In genomic region chr19:40716031-40716654, GRCh38 we compare ENCODE assay signal across 8 cellular contexts. TPM values are rescaled to one million over a fixed set of nuclear protein-coding genes. Genes with fewer than 3 reads are reported as not detected.
DNase-seq lines count a peak whose midpoint lies in the region; ATAC-seq and TF ChIP-seq lines count a peak whose summit lies in the region.

No MANE protein-coding gene starts in this region.

- TF ChIP-seq CTCF in WI38 (IDR thresholded peaks at IDR 0.05; ENCODE audit: low read depth, low read length), result no peak

- 3 to 4% methylated on average over 9 of the region's 12 CpGs for WGBS in mesodermal cell (ENCODE audit: insufficient coverage in 2 of 2), 2 experiments

- intact Hi-C loops in Right ventricle myocardium superior (cut with DNase I), result no loop called here
- intact Hi-C loops in cardiac septum (cut with DNase I), result loop anchor here (1.0 to 10.0 kb wide), 5 partner anchors 53 to 1301 kb away; partner anchors contain the start of genes LTBP4, PLEKHG2 and SERTAD3

- no peak for ATAC-seq in Right ventricle myocardium superior (ENCODE audit: poor library complexity)

- H3K4me3 ChIP-seq in WI38 (ENCODE audit: low read depth, low read length) (peak overlapping the region; percentile 72), mesodermal cell (ENCODE audit: extremely low read depth, insufficient read depth, low read length, poor library complexity, severe bottlenecking) (peak overlapping the region; percentile 76)

- peaks cover 17% of the 10 kb centered on the region for H3K4me1 ChIP-seq in mesodermal cell (ENCODE audit: control insufficient read depth, insufficient read depth, low read length, poor library complexity, severe bottlenecking)

- peaks cover 25% of the 10 kb centered on the region for H3K36me3 ChIP-seq in mesodermal cell (ENCODE audit: control insufficient read depth, insufficient read depth, low read length)

- DNase-seq in Right ventricle myocardium superior, result peak; percentile 65
- DNase-seq in cardiac septum (ENCODE audit: low spot score), result no peak
- DNase-seq in stimulated activated CD8-positive, alpha-beta memory T cell treated with anti-CD3 and anti-CD28 coated beads, Interleukin-4, amount 100 ng/mL, for 1 hour (ENCODE audit: low read depth in 2 of 2, low spot score in 1 of 2), result peak; percentile 54 to 60
- no peak for DNase-seq in AG08395 (ENCODE audit: low spot score)
- no peak for DNase-seq in NCI-H2081 treated with DMSO at 0.1 percent for 48 hours (lab: John Stamatoyannopoulos, UW)

- H3K27ac ChIP-seq in cingulate gyrus (ENCODE audit: low read depth, low read length) (peak overlapping the region; percentile 97), mesodermal cell (ENCODE audit: low read depth, low read length, severe bottlenecking) (peak overlapping the region; percentile 99)

- H3K9me3 ChIP-seq in mesodermal cell (ENCODE audit: control insufficient read depth, low read length), result no peaks in the 10 kb centered on the region

RNA-seq across cellular contexts. Expression of gene COQ8B, which starts 0.5 kb away (rescaled TPM):
- total RNA-seq in Right ventricle myocardium superior (36.1 TPM), cardiac septum (18.1 TPM)
- polyA plus RNA-seq in mesodermal cell (2013, experiment 1 of 2), result 28.6 TPM
- 31.7 TPM for polyA plus RNA-seq in mesodermal cell (2013, experiment 2 of 2)

RNA-seq across cellular contexts. Expression of gene ITPKC, which starts 0.8 kb away (rescaled TPM):
- total RNA-seq in Right ventricle myocardium superior, result 14.7 TPM
- total RNA-seq in cardiac septum, result 10.0 TPM
- 11.5 TPM for polyA plus RNA-seq in mesodermal cell (2013, experiment 1 of 2)
- polyA plus RNA-seq in mesodermal cell (2013, experiment 2 of 2), result 9.0 TPM

RNA-seq across cellular contexts. Expression of gene NUMBL, which starts 25.7 kb away (rescaled TPM):
- 13.5 TPM for total RNA-seq in Right ventricle myocardium superior
- total RNA-seq in cardiac septum, result 20.7 TPM
- polyA plus RNA-seq in mesodermal cell (2013, experiment 1 of 2), result 28.6 TPM
- polyA plus RNA-seq in mesodermal cell (2013, experiment 2 of 2), result 28.4 TPM

RNA-seq across cellular contexts. Expression of gene ACTMAP, which starts 34.1 kb away (rescaled TPM):
- total RNA-seq in Right ventricle myocardium superior (5.2 TPM), cardiac septum (9.2 TPM)
- 17.0 TPM for polyA plus RNA-seq in mesodermal cell (2013, experiment 1 of 2)
- 18.0 TPM for polyA plus RNA-seq in mesodermal cell (2013, experiment 2 of 2)

RNA-seq across cellular contexts. Expression of gene SNRPA, which starts 34.9 kb away (rescaled TPM):
- total RNA-seq in Right ventricle myocardium superior (27.7 TPM), cardiac septum (32.9 TPM)
- polyA plus RNA-seq in mesodermal cell (2013, experiment 1 of 2), result 157 TPM
- polyA plus RNA-seq in mesodermal cell (2013, experiment 2 of 2), result 138 TPM

Comparison
In these comparisons a context has a peak if more than half of its experiments do, and no peak if none do; other contexts are left out.
1. DNase-seq: peak in Right ventricle myocardium superior (single experiment) and stimulated activated CD8-positive, alpha-beta memory T cell treated with anti-CD3 and anti-CD28 coated beads, Interleukin-4, amount 100 ng/mL, for 1 hour (2 of 2); none in cardiac septum (single experiment), AG08395 (single experiment) and NCI-H2081 treated with DMSO at 0.1 percent for 48 hours (single experiment).